In the genomic region with DNA sequence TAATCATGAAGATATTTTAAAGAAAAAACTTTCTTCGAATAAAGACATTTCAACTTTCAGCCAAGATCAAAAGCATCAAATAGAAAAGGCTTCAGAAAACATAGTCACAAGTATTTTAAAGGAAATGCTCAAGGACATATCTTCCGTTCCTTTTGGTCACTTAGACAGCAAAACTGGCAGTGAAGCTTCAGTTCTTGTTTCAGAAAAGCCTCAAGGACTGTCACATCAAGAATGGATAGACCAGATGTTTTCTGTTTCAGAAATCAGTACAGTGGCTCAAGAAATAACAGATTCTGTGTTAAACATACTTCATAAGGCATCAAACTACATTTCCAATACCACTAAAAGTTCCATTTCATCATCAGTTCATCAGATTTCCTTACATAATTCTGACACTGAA, we compare ENCODE assay signal across 1 cellular context.
TF ChIP-seq lines count a peak whose summit lies in the region.

No MANE protein-coding gene starts in this region.

TF ChIP-seq in WTC11, 78 proteins besides CTCF, POLR2A, EP300 and RAD21 (continued from another document):
- TF ChIP-seq, protein P1, sequence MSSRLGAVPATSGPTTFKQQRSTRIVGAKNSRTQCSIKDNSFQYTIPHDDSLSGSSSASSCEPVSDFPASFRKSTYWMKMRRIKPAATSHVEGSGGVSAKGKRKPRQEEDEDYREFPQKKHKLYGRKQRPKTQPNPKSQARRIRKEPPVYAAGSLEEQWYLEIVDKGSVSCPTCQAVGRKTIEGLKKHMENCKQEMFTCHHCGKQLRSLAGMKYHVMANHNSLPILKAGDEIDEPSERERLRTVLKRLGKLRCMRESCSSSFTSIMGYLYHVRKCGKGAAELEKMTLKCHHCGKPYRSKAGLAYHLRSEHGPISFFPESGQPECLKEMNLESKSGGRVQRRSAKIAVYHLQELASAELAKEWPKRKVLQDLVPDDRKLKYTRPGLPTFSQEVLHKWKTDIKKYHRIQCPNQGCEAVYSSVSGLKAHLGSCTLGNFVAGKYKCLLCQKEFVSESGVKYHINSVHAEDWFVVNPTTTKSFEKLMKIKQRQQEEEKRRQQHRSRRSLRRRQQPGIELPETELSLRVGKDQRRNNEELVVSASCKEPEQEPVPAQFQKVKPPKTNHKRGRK (CRISPR knock-in tag; IDR thresholded peaks at IDR 0.05; ENCODE audit: borderline replicate concordance) = no peak
- no peak for TF ChIP-seq ZNF263 (CRISPR knock-in tag; IDR thresholded peaks at IDR 0.05; ENCODE audit: low read depth)
- TF ChIP-seq SMAD4 (CRISPR knock-in tag; IDR thresholded peaks at IDR 0.05) = no peak
- TF ChIP-seq, protein P2, sequence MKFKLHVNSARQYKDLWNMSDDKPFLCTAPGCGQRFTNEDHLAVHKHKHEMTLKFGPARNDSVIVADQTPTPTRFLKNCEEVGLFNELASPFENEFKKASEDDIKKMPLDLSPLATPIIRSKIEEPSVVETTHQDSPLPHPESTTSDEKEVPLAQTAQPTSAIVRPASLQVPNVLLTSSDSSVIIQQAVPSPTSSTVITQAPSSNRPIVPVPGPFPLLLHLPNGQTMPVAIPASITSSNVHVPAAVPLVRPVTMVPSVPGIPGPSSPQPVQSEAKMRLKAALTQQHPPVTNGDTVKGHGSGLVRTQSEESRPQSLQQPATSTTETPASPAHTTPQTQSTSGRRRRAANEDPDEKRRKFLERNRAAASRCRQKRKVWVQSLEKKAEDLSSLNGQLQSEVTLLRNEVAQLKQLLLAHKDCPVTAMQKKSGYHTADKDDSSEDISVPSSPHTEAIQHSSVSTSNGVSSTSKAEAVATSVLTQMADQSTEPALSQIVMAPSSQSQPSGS (CRISPR knock-in tag; IDR thresholded peaks at IDR 0.05; ENCODE audit: borderline replicate concordance, low read depth) = no peak
- TF ChIP-seq PRRX2 (CRISPR knock-in tag; IDR thresholded peaks at IDR 0.05) = no peak
- no peak for TF ChIP-seq ZNF232 (CRISPR knock-in tag; IDR thresholded peaks at IDR 0.05)
